ENCODE assay signal across 9 cellular contexts in the genomic region with DNA sequence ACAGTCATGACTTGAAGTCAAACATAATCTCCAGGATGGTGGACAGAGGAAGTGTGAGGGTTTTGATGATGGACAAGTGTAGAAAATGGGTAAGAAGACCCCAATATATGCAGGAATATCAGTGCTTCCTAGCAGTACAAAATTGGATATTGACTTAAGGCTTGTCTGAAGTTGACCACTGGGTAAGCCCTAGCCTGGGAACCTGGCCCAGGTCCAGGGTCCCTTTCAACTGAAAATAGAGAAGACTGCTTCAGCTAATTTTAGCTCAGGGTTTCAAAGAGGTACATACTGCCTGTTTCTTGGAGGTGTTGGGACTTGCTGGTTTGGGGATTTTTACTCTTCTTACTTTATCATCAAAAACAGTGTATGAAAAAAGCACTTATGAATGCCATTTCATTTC. TPM values are rescaled to one million over a fixed set of nuclear protein-coding genes. Genes with fewer than 3 reads are reported as not detected.
DNase-seq lines count a peak whose midpoint lies in the region; ATAC-seq and TF ChIP-seq lines count a peak whose summit lies in the region.
"Had no signal": no experiment of that assay in that cellular context is flagged by ENCODE, and none has a peak within 500 bp of the region (broad histone marks: within the 10 kb centered on the region; RNA-seq: fewer than 3 reads in every experiment).

No MANE protein-coding gene starts in this region.

- DNase-seq in NCI-H146 (lab: John Stamatoyannopoulos, UW) (peak; percentile 7), NCI-H146 treated with DMSO at 0.1 percent for 48 hours (lab: John Stamatoyannopoulos, UW; ENCODE audit: unreplicated experiment) (no peak), astrocyte of the spinal cord (ENCODE audit: low read depth, low spot score) (peak; percentile 27), psoas muscle (peak; percentile 52 to 80), kidney glomerular epithelial cell (lab: John Stamatoyannopoulos, UW) (no peak)
- DNase-seq in stimulated activated naive CD4-positive, alpha-beta T cell treated with Interleukin-2 at 50 U/mL for 16 hours (lab: John Stamatoyannopoulos, UW) = no peak
- no peak for DNase-seq in stimulated activated CD4-positive, alpha-beta T cell treated with anti-CD3 and anti-CD28 coated beads, Interleukin-15, amount 100 ng/mL, for 24 hours

- peaks cover 83% of the 10 kb centered on the region for H3K4me1 ChIP-seq in psoas muscle

- peaks cover 0 to 4% of the 10 kb centered on the region in 2 donors for H3K36me3 ChIP-seq in psoas muscle (ENCODE audit: insufficient read depth in 1 of 2, low read depth in 1 of 2)

- intact Hi-C loops in psoas muscle (cut with DNase I) = no loop called here

- ATAC-seq in HG03108 (IDR thresholded peaks at IDR 0.05; ENCODE audit: unreplicated experiment) = peak; percentile 25
- peak in 1 of 4 donors; percentile 18 for ATAC-seq in psoas muscle

- no peaks in the 10 kb centered on the region for H3K9me3 ChIP-seq in psoas muscle

- TF ChIP-seq CTCF in astrocyte of the spinal cord (IDR thresholded peaks at IDR 0.05; ENCODE audit: low read depth, low read length) = no peak
- no peak for TF ChIP-seq CTCF in psoas muscle (IDR thresholded peaks at IDR 0.05)

- H3K27ac ChIP-seq in psoas muscle = peak overlapping the region; percentile 94
- H3K27ac ChIP-seq: SK-N-MC had no signal

- H3K27me3 ChIP-seq in psoas muscle (ENCODE audit: insufficient read depth in 3 of 3, low read length in 2 of 3) = no peaks in the 10 kb centered on the region

- H3K4me3 ChIP-seq in astrocyte of the spinal cord (ENCODE audit: low read depth, low read length) = no peak overlapping the region
- H3K4me3 ChIP-seq in psoas muscle = peak overlapping the region; percentile 55
- H3K4me3 ChIP-seq: SK-N-MC had no signal

- in situ Hi-C loops in astrocyte of the spinal cord (cut with HindIII; ENCODE audit: low sequenced_read_pairs) = no loop called here

RNA-seq across cellular contexts. Expression of gene NR1D2, which starts 4.7 kb away (rescaled TPM):
- total RNA-seq in psoas muscle = 10 to 100 TPM; 31.7 to 79.6 (median 44.8) TPM
- 10 to 100 TPM in 2 of 3 donors, 1 to 10 TPM in 1; 4.9 to 26.1 (median 13.7) TPM for polyA plus RNA-seq in psoas muscle

RNA-seq across cellular contexts. Expression of gene RPL15, which starts 32.9 kb away (rescaled TPM):
- total RNA-seq in psoas muscle = 1,000 to 10,000 TPM; 1,021 to 1,350 (median 1,156) TPM
- 1,000 to 10,000 TPM; 1,831 to 2,855 (median 2,304) TPM for polyA plus RNA-seq in psoas muscle

RNA-seq across cellular contexts. Expression of gene NKIRAS1, which starts 33.0 kb away (rescaled TPM):
- total RNA-seq in psoas muscle = 10 to 100 TPM; 19.8 to 30.7 (median 21.3) TPM
- polyA plus RNA-seq in psoas muscle = 10 to 100 TPM; 19.5 to 52.4 (median 24.7) TPM

Comparison
In these comparisons a context has a peak if more than half of its experiments do, and no peak if none do; other contexts are left out.
1. DNase-seq: peak in NCI-H146 (single experiment), astrocyte of the spinal cord (single experiment) and psoas muscle (2 of 2); none in NCI-H146 treated with DMSO at 0.1 percent for 48 hours (single experiment), kidney glomerular epithelial cell (single experiment), stimulated activated naive CD4-positive, alpha-beta T cell treated with Interleukin-2 at 50 U/mL for 16 hours (single experiment) and stimulated activated CD4-positive, alpha-beta T cell treated with anti-CD3 and anti-CD28 coated beads, Interleukin-15, amount 100 ng/mL, for 24 hours (single experiment).